7 cellular contexts compared by ENCODE assay signal in the genomic region with DNA sequence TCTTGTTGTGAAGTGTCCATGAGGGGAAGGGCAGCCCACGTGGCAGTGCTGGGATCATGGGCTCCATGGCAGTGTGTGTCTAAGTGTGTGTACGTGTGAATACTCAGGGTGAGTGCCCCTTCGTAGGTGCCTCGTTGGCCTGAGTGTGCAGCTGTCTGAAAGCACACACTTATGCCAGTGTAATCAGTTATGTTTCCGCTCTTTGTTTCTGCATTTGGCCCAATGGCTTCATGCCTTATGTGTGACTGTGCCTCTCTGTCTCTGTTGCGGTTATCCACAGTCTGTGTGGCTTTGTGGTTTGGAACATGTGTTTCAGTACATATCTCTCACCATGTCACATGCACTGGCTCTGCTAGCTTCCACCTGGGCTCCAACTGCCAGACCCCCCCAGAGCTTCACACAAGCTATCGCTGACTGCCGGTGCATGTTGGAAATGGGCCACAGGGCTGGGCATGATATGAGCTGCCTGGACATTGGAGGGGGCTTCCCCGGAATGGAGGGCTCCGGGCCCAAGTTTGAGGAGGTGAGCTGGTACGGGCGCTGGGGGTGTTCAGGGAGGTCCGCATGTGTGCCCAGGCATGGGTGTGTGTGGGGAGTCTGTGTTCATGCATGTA.
DNase-seq lines count a peak whose midpoint lies in the region; ATAC-seq and TF ChIP-seq lines count a peak whose summit lies in the region.

No MANE protein-coding gene starts in this region.

- H3K9ac ChIP-seq in neuronal stem cell (ENCODE audit: low read depth, low read length, poor library complexity) = no peak overlapping the region

- no peak overlapping the region for H2AFZ ChIP-seq in neuronal stem cell (ENCODE audit: low read length)

- H3K27me3 ChIP-seq in neuronal stem cell (ENCODE audit: control insufficient read depth in 3 of 3, insufficient read depth in 3 of 3, low read depth in 1 of 3, low read length in 3 of 3) = peaks cover 0 to 24% (median 0%) of the 10 kb centered on the region in 3 experiments

- H2BK12ac ChIP-seq in neuronal stem cell (ENCODE audit: low read length) = peak overlapping the region; percentile 1

- H2BK5ac ChIP-seq in neuronal stem cell (ENCODE audit: low read length) = no peak overlapping the region

- H2AK5ac ChIP-seq in neuronal stem cell (ENCODE audit: low read depth, low read length) = peak overlapping the region; percentile 78

- H3K23ac ChIP-seq in neuronal stem cell (ENCODE audit: low read depth, low read length, poor library complexity) = no peak overlapping the region

- H4K91ac ChIP-seq in neuronal stem cell (ENCODE audit: low read depth, low read length, poor library complexity) = no peak overlapping the region

- no peak overlapping the region for H4K8ac ChIP-seq in neuronal stem cell (ENCODE audit: low read depth, low read length)

- H3K27ac Mint-ChIP-seq in T-cell (no peak overlapping the region), chondrocyte (ENCODE audit: unreplicated experiment) (no peak overlapping the region)

- DNase-seq in T-cell (peak in 8 of 34 experiments; percentile 5 to 35 (median 14)), neuronal stem cell (ENCODE audit: low spot score) (no peak), iPS-NIHi11 (ENCODE audit: low spot score) (no peak), chondrocyte (ENCODE audit: low spot score) (no peak)
- no peak for DNase-seq in activated CD4-positive, CD25-positive, alpha-beta regulatory T cell treated with anti-CD3 and anti-CD28 coated beads, Interleukin-2, amount 50 U/mL, for 72 hours

- H3K4me3 ChIP-seq in neuronal stem cell (ENCODE audit: low read length in 2 of 2) = no peak overlapping the region

- H3K4me3 Mint-ChIP-seq in T-cell (peak overlapping the region in 1 of 3 donors; percentile 34), chondrocyte (ENCODE audit: unreplicated experiment) (no peak overlapping the region)

- no peak overlapping the region for H3K4ac ChIP-seq in neuronal stem cell (ENCODE audit: low read length)

- H3K9me3 ChIP-seq in neuronal stem cell (replicated peaks in 1 of 2; ENCODE audit: control insufficient read depth in 2 of 2, insufficient read depth in 1 of 2, low read depth in 1 of 2, low read length in 2 of 2) = no peaks in the 10 kb centered on the region

- H2BK120ac ChIP-seq in neuronal stem cell (ENCODE audit: low read depth, low read length) = no peak overlapping the region

- POLR2A ChIA-PET in T-cell (lab: Charles Lee) = no interaction called here

- H3K36me3 Mint-ChIP-seq in T-cell (no peaks in the 10 kb centered on the region), chondrocyte (ENCODE audit: low read depth) (no peaks in the 10 kb centered on the region)

- no peak overlapping the region for H3K4me2 ChIP-seq in neuronal stem cell (ENCODE audit: insufficient read depth, low read length, poor library complexity, severe bottlenecking)

- H3K4me1 Mint-ChIP-seq in T-cell (peaks cover 14 to 18% (median 17%) of the 10 kb centered on the region in 3 donors), chondrocyte (ENCODE audit: low read depth) (peaks cover 7% of the 10 kb centered on the region)

- H3K9me3 Mint-ChIP-seq in T-cell (no peaks in the 10 kb centered on the region), chondrocyte (ENCODE audit: low read depth) (no peaks in the 10 kb centered on the region)

- peaks cover 5 to 25% of the 10 kb centered on the region in 2 donors for H3K27me3 Mint-ChIP-seq in T-cell
- peaks cover 30% of the 10 kb centered on the region for H3K27me3 Mint-ChIP-seq in chondrocyte (ENCODE audit: low read depth)

- H2BK15ac ChIP-seq in neuronal stem cell (ENCODE audit: low read length) = no peak overlapping the region

- no peak overlapping the region for H3K14ac ChIP-seq in neuronal stem cell (ENCODE audit: low read length)

- CTCF ChIA-PET in T-cell (lab: Charles Lee) = no interaction called here

- peak overlapping the region; percentile 31 for H3K18ac ChIP-seq in neuronal stem cell (ENCODE audit: low read length)

- no CpG with 5 or more reads among the region's 13 CpGs for WGBS in neuronal stem cell (ENCODE audit: extremely low coverage in 2 of 2, insufficient read length in 2 of 2, insufficient replicate concordance in 1 of 2), 2 donors

- peaks cover 0 to 13% of the 10 kb centered on the region in 2 donors for H3K4me1 ChIP-seq in neuronal stem cell (ENCODE audit: control insufficient read depth in 2 of 2, insufficient read depth in 1 of 2, low read depth in 1 of 2, low read length in 2 of 2)

- H3K79me1 ChIP-seq in neuronal stem cell (ENCODE audit: low read depth, low read length) = no peaks in the 10 kb centered on the region

- ATAC-seq in GM18520 (IDR thresholded peaks at IDR 0.05; ENCODE audit: unreplicated experiment) = peak; percentile 55
- peak; percentile 54 for ATAC-seq in HG02642 (IDR thresholded peaks at IDR 0.05; ENCODE audit: poor library complexity, unreplicated experiment)
- peak; percentile 53 to 84 (median 56) for ATAC-seq in T-cell (replicated peaks in 1 of 4)

- no peak overlapping the region for H3K27ac ChIP-seq in neuronal stem cell (replicated peaks; ENCODE audit: low read length)

- no peaks in the 10 kb centered on the region for H3K36me3 ChIP-seq in neuronal stem cell (replicated peaks in 1 of 2; ENCODE audit: control insufficient read depth in 2 of 2, insufficient read depth in 2 of 2, low read length in 2 of 2)

- TF ChIP-seq CTCF in chondrocyte (IDR thresholded peaks at IDR 0.05) = no peak
